Comparison of ENCODE assay signal across 41 cellular contexts in the genomic region with DNA sequence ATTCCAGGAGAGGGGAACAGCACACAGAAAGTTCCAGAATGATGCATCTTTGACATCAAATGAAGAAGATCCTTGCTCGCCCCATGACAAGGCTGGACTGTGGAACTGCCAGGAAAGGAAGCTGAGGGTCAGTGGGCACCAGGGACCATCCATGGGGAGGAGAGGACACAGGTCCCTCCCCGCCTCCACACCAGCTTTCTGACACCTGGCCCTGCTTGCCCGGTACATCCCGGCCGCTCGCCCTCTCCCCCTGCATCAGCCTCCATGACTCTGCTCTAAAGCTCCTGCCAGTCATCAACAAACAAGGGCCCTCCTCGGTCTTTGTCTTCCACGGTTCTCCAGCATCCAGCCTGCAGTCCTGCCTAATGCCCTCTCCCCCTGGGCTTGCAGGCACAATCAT.
"Had no signal": no experiment of that assay in that cellular context is flagged by ENCODE, and none has a peak within 500 bp of the region (broad histone marks: within the 10 kb centered on the region; RNA-seq: fewer than 3 reads in every experiment).

No MANE protein-coding gene starts in this region.

- H3K27ac ChIP-seq: adrenal gland, ascending aorta, body of pancreas, brain microvascular endothelial cell, breast epithelium, cardiac muscle cell had no signal

- H3K36me3 ChIP-seq: adrenal gland, ascending aorta, brain microvascular endothelial cell, breast epithelium, cardiac muscle cell had no signal

- H3K27me3 Mint-ChIP-seq: activated naive CD4-positive, alpha-beta T cell treated with anti-CD3 and anti-CD28 coated beads, Interleukin-2, amount 50 U/mL, for 24 hours; activated naive CD8-positive, alpha-beta T cell; activated naive CD8-positive, alpha-beta T cell treated with anti-CD3 and anti-CD28 coated beads for 36 hours; activated naive CD8-positive, alpha-beta T cell treated with anti-CD3 and anti-CD28 coated beads, Interleukin-2, amount 50 U/mL, for 24 hours; activated T-cell treated with anti-CD3 and anti-CD28 coated beads, Interleukin-2, amount 50 U/mL, for 24 hours had no signal

- H3K27me3 ChIP-seq: adrenal gland, ascending aorta, body of pancreas, brain microvascular endothelial cell, breast epithelium, cardiac muscle cell had no signal

- H3K4me3 Mint-ChIP-seq: activated naive CD4-positive, alpha-beta T cell treated with anti-CD3 and anti-CD28 coated beads for 36 hours; activated naive CD4-positive, alpha-beta T cell treated with anti-CD3 and anti-CD28 coated beads, Interleukin-2, amount 10 ng/mL, durations not matched to agents 7 days and 5 days; activated naive CD4-positive, alpha-beta T cell treated with anti-CD3 and anti-CD28 coated beads, Interleukin-2, amount 50 U/mL, for 24 hours; activated naive CD8-positive, alpha-beta T cell; activated naive CD8-positive, alpha-beta T cell treated with anti-CD3 and anti-CD28 coated beads for 36 hours; activated naive CD8-positive, alpha-beta T cell treated with anti-CD3 and anti-CD28 coated beads, Interleukin-2, amount 10 ng/mL, durations not matched to agents 7 days and 5 days; activated naive CD8-positive, alpha-beta T cell treated with anti-CD3 and anti-CD28 coated beads, Interleukin-2, amount 50 U/mL, for 24 hours; activated T-cell treated with anti-CD3 and anti-CD28 coated beads, Interleukin-2, amount 50 U/mL, for 24 hours; activated T-cell treated with anti-CD3 and anti-CD28 coated beads, Interleukin-2, amount 50 U/mL, for 4 hours; activated T-cell treated with anti-CD3 and anti-CD28 coated beads, Interleukin-2, amount 50 U/mL, for 72 hours; activated T-helper 1 cell treated with anti-CD3 and anti-CD28 coated beads, Interleukin-12 subunit alpha, Interleukin-12 subunit beta, Interleukin-2, Interleukin-4 antibody, amounts not matched to agents 30 ng/mL and 10 ng/mL and 1 ng/mL, durations not matched to agents 14 hours and 24 hours and 36 hours; activated T-helper 17 cell treated with anti-CD3 and anti-CD28 coated beads, Interleukin-2, amount 50 U/mL, for 72 hours; brain; central memory CD8-positive, alpha-beta T cell had no signal

- H3K4me1 Mint-ChIP-seq: activated naive CD4-positive, alpha-beta T cell treated with anti-CD3 and anti-CD28 coated beads, Interleukin-2, amount 10 ng/mL, durations not matched to agents 7 days and 5 days; activated naive CD4-positive, alpha-beta T cell treated with anti-CD3 and anti-CD28 coated beads, Interleukin-2, amount 50 U/mL, for 24 hours; activated naive CD8-positive, alpha-beta T cell treated with anti-CD3 and anti-CD28 coated beads, Interleukin-2, amount 50 U/mL, for 24 hours; activated T-helper 17 cell treated with anti-CD3 and anti-CD28 coated beads, Interleukin-2, amount 50 U/mL, for 72 hours; central memory CD8-positive, alpha-beta T cell had no signal

- H3K4me1 ChIP-seq: adrenal gland, ascending aorta, body of pancreas, breast epithelium had no signal

- ATAC-seq: activated naive CD4-positive, alpha-beta T cell treated with anti-CD3 and anti-CD28 coated beads, Interleukin-2, amount 50 U/mL, for 72 hours; activated naive CD8-positive, alpha-beta T cell treated with anti-CD3 and anti-CD28 coated beads, Interleukin-2, amount 50 U/mL, for 24 hours; activated T-cell treated with anti-CD3 and anti-CD28 coated beads, Interleukin-2, amount 50 U/mL, for 4 hours; activated T-cell treated with anti-CD3 and anti-CD28 coated beads, Interleukin-2, amount 50 U/mL, for 72 hours; activated T-helper 17 cell treated with anti-CD3 and anti-CD28 coated beads, Interleukin-2, amount 50 U/mL, for 72 hours; body of pancreas had no signal

- FAIRE-seq: astrocyte, bronchial epithelial cell had no signal

- H3K9me3 ChIP-seq: adrenal gland, ascending aorta, body of pancreas, breast epithelium had no signal

- H3K27ac Mint-ChIP-seq: activated naive CD4-positive, alpha-beta T cell treated with anti-CD3 and anti-CD28 coated beads for 36 hours; activated naive CD4-positive, alpha-beta T cell treated with anti-CD3 and anti-CD28 coated beads, Interleukin-2, amount 10 ng/mL, durations not matched to agents 7 days and 5 days; activated naive CD4-positive, alpha-beta T cell treated with anti-CD3 and anti-CD28 coated beads, Interleukin-2, amount 50 U/mL, for 24 hours; activated naive CD4-positive, alpha-beta T cell treated with anti-CD3 and anti-CD28 coated beads, Interleukin-2, amount 50 U/mL, for 72 hours; activated naive CD8-positive, alpha-beta T cell; activated naive CD8-positive, alpha-beta T cell treated with anti-CD3 and anti-CD28 coated beads for 36 hours; activated naive CD8-positive, alpha-beta T cell treated with anti-CD3 and anti-CD28 coated beads, Interleukin-2, amount 10 ng/mL, durations not matched to agents 7 days and 5 days; activated naive CD8-positive, alpha-beta T cell treated with anti-CD3 and anti-CD28 coated beads, Interleukin-2, amount 50 U/mL, for 24 hours; activated T-cell treated with anti-CD3 and anti-CD28 coated beads, Interleukin-2, amount 50 U/mL, for 24 hours; activated T-cell treated with anti-CD3 and anti-CD28 coated beads, Interleukin-2, amount 50 U/mL, for 72 hours; activated T-helper 1 cell treated with anti-CD3 and anti-CD28 coated beads, Interleukin-12 subunit alpha, Interleukin-12 subunit beta, Interleukin-2, Interleukin-4 antibody, amounts not matched to agents 30 ng/mL and 10 ng/mL and 1 ng/mL, durations not matched to agents 14 hours and 24 hours and 36 hours; activated T-helper 17 cell treated with anti-CD3 and anti-CD28 coated beads, Interleukin-2, amount 50 U/mL, for 72 hours; activated T-helper 2 cell treated with anti-CD3 and anti-CD28 coated beads, Interferon-gamma antibody, Interleukin-2, Interleukin-4, amounts not matched to agents 10 μg/mL and 5 μg/mL and 100 μg/mL, durations not matched to agents 14 hours and 24 hours and 36 hours had no signal

- H3K36me3 Mint-ChIP-seq: activated naive CD4-positive, alpha-beta T cell treated with anti-CD3 and anti-CD28 coated beads, Interleukin-2, amount 10 ng/mL, durations not matched to agents 7 days and 5 days; activated naive CD4-positive, alpha-beta T cell treated with anti-CD3 and anti-CD28 coated beads, Interleukin-2, amount 50 U/mL, for 24 hours; activated naive CD4-positive, alpha-beta T cell treated with anti-CD3 and anti-CD28 coated beads, Interleukin-2, amount 50 U/mL, for 72 hours; activated naive CD8-positive, alpha-beta T cell; activated naive CD8-positive, alpha-beta T cell treated with anti-CD3 and anti-CD28 coated beads for 36 hours; activated naive CD8-positive, alpha-beta T cell treated with anti-CD3 and anti-CD28 coated beads, Interleukin-2, amount 10 ng/mL, durations not matched to agents 7 days and 5 days; brain had no signal

- H3K4me3 ChIP-seq: adrenal gland, ascending aorta, body of pancreas, breast epithelium, cardiac muscle cell had no signal

- DNase-seq: activated effector memory CD4-positive, alpha-beta T cell treated with anti-CD3 and anti-CD28 coated beads, Interleukin-2, amount 50 U/mL, for 16 hours; activated effector memory CD4-positive, alpha-beta T cell treated with Interleukin-2 at 50 U/mL for 16 hours; activated gamma-delta T cell; activated gamma-delta T cell treated with Interleukin-2 at 50 U/mL for 16 hours; activated naive CD4-positive, alpha-beta T cell; activated naive CD4-positive, alpha-beta T cell treated with anti-CD3 and anti-CD28 coated beads for 36 hours; activated naive CD4-positive, alpha-beta T cell treated with anti-CD3 and anti-CD28 coated beads, Interleukin-2, amount 10 ng/mL, durations not matched to agents 7 days and 5 days; activated naive CD4-positive, alpha-beta T cell treated with anti-CD3 and anti-CD28 coated beads, Interleukin-2, amount 50 U/mL, for 16 hours; activated naive CD4-positive, alpha-beta T cell treated with Interleukin-2 at 50 U/mL for 16 hours; activated naive CD8-positive, alpha-beta T cell treated with anti-CD3 and anti-CD28 coated beads for 36 hours; activated naive CD8-positive, alpha-beta T cell treated with anti-CD3 and anti-CD28 coated beads, Interleukin-2, amount 10 ng/mL, durations not matched to agents 7 days and 5 days; activated naive CD8-positive, alpha-beta T cell treated with anti-CD3 and anti-CD28 coated beads, Interleukin-2, amount 50 U/mL, for 24 hours; activated T-cell treated with anti-CD3 and anti-CD28 coated beads for 4 hours; activated T-cell treated with anti-CD3 and anti-CD28 coated beads, Interleukin-2, amount 50 U/mL, for 1 hour; activated T-cell treated with anti-CD3 and anti-CD28 coated beads, Interleukin-2, amount 50 U/mL, for 24 hours; activated T-cell treated with anti-CD3 and anti-CD28 coated beads, Interleukin-2, amount 50 U/mL, for 4 hours; activated T-cell treated with anti-CD3 and anti-CD28 coated beads, Interleukin-2, amount 50 U/mL, for 48 hours; activated T-cell treated with anti-CD3 and anti-CD28 coated beads, Interleukin-2, amount 50 U/mL, for 72 hours; adrenal gland; amniotic stem cell; amygdala; anterior cingulate cortex; aorta; body of pancreas; brain microvascular endothelial cell; caudate nucleus; central memory CD4-positive, alpha-beta T cell; cerebellar nuclear complex had no signal

- H3K9me3 Mint-ChIP-seq: activated naive CD4-positive, alpha-beta T cell treated with anti-CD3 and anti-CD28 coated beads for 36 hours; activated naive CD4-positive, alpha-beta T cell treated with anti-CD3 and anti-CD28 coated beads, Interleukin-2, amount 10 ng/mL, durations not matched to agents 7 days and 5 days; activated naive CD4-positive, alpha-beta T cell treated with anti-CD3 and anti-CD28 coated beads, Interleukin-2, amount 50 U/mL, for 24 hours; activated naive CD4-positive, alpha-beta T cell treated with anti-CD3 and anti-CD28 coated beads, Interleukin-2, amount 50 U/mL, for 72 hours; activated naive CD8-positive, alpha-beta T cell treated with anti-CD3 and anti-CD28 coated beads for 36 hours; activated naive CD8-positive, alpha-beta T cell treated with anti-CD3 and anti-CD28 coated beads, Interleukin-2, amount 10 ng/mL, durations not matched to agents 7 days and 5 days; activated naive CD8-positive, alpha-beta T cell treated with anti-CD3 and anti-CD28 coated beads, Interleukin-2, amount 50 U/mL, for 24 hours; activated T-cell treated with anti-CD3 and anti-CD28 coated beads, Interleukin-2, amount 50 U/mL, for 24 hours; activated T-cell treated with anti-CD3 and anti-CD28 coated beads, Interleukin-2, amount 50 U/mL, for 4 hours; activated T-cell treated with anti-CD3 and anti-CD28 coated beads, Interleukin-2, amount 50 U/mL, for 72 hours; activated T-helper 1 cell treated with anti-CD3 and anti-CD28 coated beads, Interleukin-12 subunit alpha, Interleukin-12 subunit beta, Interleukin-2, Interleukin-4 antibody, amounts not matched to agents 30 ng/mL and 10 ng/mL and 1 ng/mL, durations not matched to agents 14 hours and 24 hours and 36 hours; activated T-helper 17 cell treated with anti-CD3 and anti-CD28 coated beads, Interleukin-2, amount 50 U/mL, for 72 hours; activated T-helper 2 cell treated with anti-CD3 and anti-CD28 coated beads, Interferon-gamma antibody, Interleukin-2, Interleukin-4, amounts not matched to agents 10 μg/mL and 5 μg/mL and 100 μg/mL, durations not matched to agents 14 hours and 24 hours and 36 hours; brain; central memory CD8-positive, alpha-beta T cell had no signal
